33 cellular contexts compared by ENCODE assay signal in genomic region chr7:40966693-40967092, GRCh38.
"Had no signal": no experiment of that assay in that cellular context is flagged by ENCODE, and none has a peak within 500 bp of the region (broad histone marks: within the 10 kb centered on the region; RNA-seq: fewer than 3 reads in every experiment).

No MANE protein-coding gene starts in this region.

- H3K27me3 ChIP-seq: gastroesophageal sphincter, heart right ventricle, left lung, neutrophil, pancreas, right atrium auricular region, testis, tibial artery had no signal

- H3K9me3 Mint-ChIP-seq: mesothelial cell of epicardium, type B pancreatic cell had no signal

- H3K4me1 ChIP-seq: left lung, pancreas, right atrium auricular region, tibial artery had no signal

- H3K27ac ChIP-seq: epithelial cell of prostate, gastroesophageal sphincter, heart right ventricle, left lung, neutrophil, pancreas, right atrium auricular region, testis, tibial artery had no signal

- DNase-seq: cortex of kidney; effector CD8-positive, alpha-beta T cell; endodermal cell; foreskin fibroblast; glutamatergic neuron; heart right ventricle; hippocampal formation; left cardiac atrium; left lung; mesenchymal stem cell; mucosa of descending colon; naive B cell; pancreas; stimulated activated CD4-positive, alpha-beta T cell treated with anti-CD3 and anti-CD28 coated beads, Interleukin-12 subunit alpha, Interleukin-12 subunit beta, amount 100 ng/mL, for 4 hours; stimulated activated CD4-positive, alpha-beta T cell treated with anti-CD3 and anti-CD28 coated beads, Interleukin-1b, Interleukin-23, amount 100 ng/mL, for 48 hours; stimulated activated CD4-positive, alpha-beta T cell treated with anti-CD3 and anti-CD28 coated beads, Interleukin-4, amount 100 ng/mL, for 1 hour; stimulated activated CD8-positive, alpha-beta memory T cell treated with anti-CD3 and anti-CD28 coated beads, Interleukin-4, amount 100 ng/mL, for 48 hours; stimulated activated naive CD8-positive, alpha-beta T cell treated with anti-CD3 and anti-CD28 coated beads, Interleukin-15, Interleukin-2, amounts not matched to agents 100 U/mL and 50 U/mL, for 24 hours; substantia nigra; testis; tibial artery had no signal

- H3K4me2 ChIP-seq: smooth muscle cell had no signal

- H3K9me3 ChIP-seq: gastroesophageal sphincter, left lung, mucosa of descending colon, neutrophil, pancreas, right atrium auricular region, testis, tibial artery had no signal

- H3K36me3 Mint-ChIP-seq: mesothelial cell of epicardium; naive B cell; natural killer cell treated with Interleukin-12 subunit alpha and Interleukin-12 subunit beta and Interleukin-15 and Interleukin-18, amount 100 ng/mL, for 72 hours; type B pancreatic cell had no signal

- H3K4me3 Mint-ChIP-seq: endodermal cell; mesothelial cell of epicardium; naive B cell; natural killer cell treated with Interleukin-12 subunit alpha and Interleukin-12 subunit beta and Interleukin-15 and Interleukin-18, amount 100 ng/mL, for 72 hours; neural crest cell; type B pancreatic cell had no signal

- H3K27ac Mint-ChIP-seq: endodermal cell; mesothelial cell of epicardium; naive B cell; natural killer cell treated with Interleukin-12 subunit alpha and Interleukin-12 subunit beta and Interleukin-15 and Interleukin-18, amount 100 ng/mL, for 72 hours; progenitor cell of endocrine pancreas; type B pancreatic cell had no signal

- ATAC-seq: esophagus mucosa; gastroesophageal sphincter; heart right ventricle; left lung; mucosa of descending colon; natural killer cell treated with Interleukin-12 subunit alpha and Interleukin-12 subunit beta and Interleukin-15 and Interleukin-18, amount 100 ng/mL, for 72 hours; pancreas; sciatic nerve; stimulated activated naive CD8-positive, alpha-beta T cell treated with anti-CD3 and anti-CD28 coated beads, Interleukin-15, Interleukin-2, amounts not matched to agents 100 U/mL and 50 U/mL, for 24 hours had no signal

- H3K36me3 ChIP-seq: gastroesophageal sphincter, heart right ventricle, left lung, neutrophil, pancreas, right atrium auricular region, tibial artery had no signal

- H3K27me3 Mint-ChIP-seq: naive B cell; natural killer cell treated with Interleukin-12 subunit alpha and Interleukin-12 subunit beta and Interleukin-15 and Interleukin-18, amount 100 ng/mL, for 72 hours; progenitor cell of endocrine pancreas; type B pancreatic cell had no signal

- H3K4me1 Mint-ChIP-seq: endodermal cell, naive B cell, neural crest cell had no signal

- H3K4me3 ChIP-seq: gastroesophageal sphincter, heart right ventricle, left lung, mucosa of descending colon, pancreas, right atrium auricular region, smooth muscle cell, testis, tibial artery had no signal
